Comparison of ENCODE assay signal across 12 cellular contexts in genomic region chr10:29733323-29733722, GRCh38.
DNase-seq lines count a peak whose midpoint lies in the region; ATAC-seq and TF ChIP-seq lines count a peak whose summit lies in the region.
"Had no signal": no experiment of that assay in that cellular context is flagged by ENCODE, and none has a peak within 500 bp of the region (broad histone marks: within the 10 kb centered on the region; RNA-seq: fewer than 3 reads in every experiment).

No MANE protein-coding gene starts in this region.

- H3K27ac Mint-ChIP-seq in CD8-positive, alpha-beta memory T cell = no peak overlapping the region
- H3K27ac Mint-ChIP-seq in T-helper 17 cell = peak overlapping the region; percentile 27
- no peak overlapping the region for H3K27ac Mint-ChIP-seq in activated T-cell treated with anti-CD3 and anti-CD28 coated beads, Interleukin-2, amount 50 U/mL, for 72 hours
- H3K27ac Mint-ChIP-seq: activated CD4-positive, alpha-beta memory T cell treated with anti-CD3 and anti-CD28 coated beads, Interleukin-2, amount 10 ng/mL, durations not matched to agents 7 days and 5 days had no signal

- H3K36me3 Mint-ChIP-seq in CD8-positive, alpha-beta memory T cell = peaks cover 0 to 5% (median 5%) of the 10 kb centered on the region in 3 donors
- peaks cover 3% of the 10 kb centered on the region for H3K36me3 Mint-ChIP-seq in T-helper 17 cell (ENCODE audit: low read depth)
- H3K36me3 Mint-ChIP-seq in activated T-cell treated with anti-CD3 and anti-CD28 coated beads, Interleukin-2, amount 50 U/mL, for 72 hours (ENCODE audit: insufficient read depth in 2 of 2) = peaks cover 2 to 3% of the 10 kb centered on the region in 2 donors

- H3K4me3 ChIP-seq in CD8-positive, alpha-beta memory T cell (ENCODE audit: low read length) = no peak overlapping the region
- peak overlapping the region; percentile 71 for H3K4me3 ChIP-seq in lower lobe of right lung
- H3K4me3 ChIP-seq in gastrocnemius medialis = peak overlapping the region in 3 of 4 donors; percentile 79 to 97 (median 84)

- no peaks in the 10 kb centered on the region for H3K9me3 ChIP-seq in CD8-positive, alpha-beta memory T cell (ENCODE audit: low read length)
- H3K9me3 ChIP-seq in T-helper 17 cell (ENCODE audit: control insufficient read depth, low read length, poor library complexity, severe bottlenecking) (no peaks in the 10 kb centered on the region), lower lobe of right lung (no peaks in the 10 kb centered on the region), gastrocnemius medialis (no peaks in the 10 kb centered on the region)
- H3K9me3 ChIP-seq: heart right ventricle, ovary had no signal

- no peak for TF ChIP-seq POLR2A in gastrocnemius medialis (IDR thresholded peaks at IDR 0.05)

- TF ChIP-seq CTCF in lower lobe of right lung (IDR thresholded peaks at IDR 0.05) (no peak), gastrocnemius medialis (IDR thresholded peaks at IDR 0.05 in 4 of 5, conservative IDR thresholded peaks at IDR 0.05 in 1 of 5) (no peak)

- no peaks in the 10 kb centered on the region for H3K27me3 ChIP-seq in CD8-positive, alpha-beta memory T cell (ENCODE audit: insufficient read depth, low read length, poor library complexity, severe bottlenecking)
- H3K27me3 ChIP-seq in lower lobe of right lung (ENCODE audit: low read depth) = no peaks in the 10 kb centered on the region
- H3K27me3 ChIP-seq in gastrocnemius medialis = no peaks in the 10 kb centered on the region
- H3K27me3 ChIP-seq: heart right ventricle, ovary had no signal

- no peak overlapping the region for H3K27ac ChIP-seq in CD8-positive, alpha-beta memory T cell (ENCODE audit: low read depth, low read length)
- no peak overlapping the region for H3K27ac ChIP-seq in lower lobe of right lung
- peak overlapping the region; percentile 96 to 99 (median 97) for H3K27ac ChIP-seq in gastrocnemius medialis

- H3K9me3 Mint-ChIP-seq in CD8-positive, alpha-beta memory T cell = no peaks in the 10 kb centered on the region
- peaks cover 0 to 2% of the 10 kb centered on the region in 2 donors for H3K9me3 Mint-ChIP-seq in activated T-cell treated with anti-CD3 and anti-CD28 coated beads, Interleukin-2, amount 50 U/mL, for 72 hours
- H3K9me3 Mint-ChIP-seq: activated CD4-positive, alpha-beta memory T cell treated with anti-CD3 and anti-CD28 coated beads, Interleukin-2, amount 10 ng/mL, durations not matched to agents 7 days and 5 days had no signal

- peaks cover 23% of the 10 kb centered on the region for H3K4me1 ChIP-seq in CD8-positive, alpha-beta memory T cell (ENCODE audit: insufficient read depth, low read length)
- H3K4me1 ChIP-seq in lower lobe of right lung (peaks cover 42% of the 10 kb centered on the region), gastrocnemius medialis (peaks cover 49 to 59% of the 10 kb centered on the region in 2 donors)

- ATAC-seq in T-helper 17 cell (no peak), lower lobe of right lung (no peak), gastrocnemius medialis (no peak), Right ventricle myocardium superior (ENCODE audit: poor library complexity) (no peak)
- ATAC-seq in activated T-cell treated with anti-CD3 and anti-CD28 coated beads, Interleukin-2, amount 50 U/mL, for 72 hours (replicated peaks in 1 of 2) = no peak
- ATAC-seq: heart right ventricle had no signal

- in situ Hi-C loops in gastrocnemius medialis (cut with MboI; ENCODE audit: low sequenced_read_pairs in 4 of 4) = loop anchor here in 2 of 4 donors (5.0 to 10.0 kb wide), 3 partner anchors 101 to 131 kb away; partner anchors contain the start of gene SVIL (in 1 of the 2)

- POLR2A ChIA-PET in CD8-positive, alpha-beta memory T cell (lab: Charles Lee) = no interaction called here

- H3K27me3 Mint-ChIP-seq in CD8-positive, alpha-beta memory T cell = peaks cover 1 to 4% of the 10 kb centered on the region in 2 donors
- H3K27me3 Mint-ChIP-seq in T-helper 17 cell = no peaks in the 10 kb centered on the region
- H3K27me3 Mint-ChIP-seq in activated T-cell treated with anti-CD3 and anti-CD28 coated beads, Interleukin-2, amount 50 U/mL, for 72 hours (ENCODE audit: low read depth) = peaks cover 10% of the 10 kb centered on the region

- intact Hi-C loops in lower lobe of right lung (cut with DNase I) (no loop called here), gastrocnemius medialis (cut with DNase I; ENCODE audit: low total_unique reads) (loop anchor here (5.0 to 10.0 kb wide), 2 partner anchors 136 to 209 kb away; no protein-coding TSS in a partner anchor), Right ventricle myocardium superior (cut with DNase I) (loop anchor here (10.0 kb wide), 1 partner anchor 199 kb away; no protein-coding TSS in a partner anchor)

- H3K4me3 Mint-ChIP-seq in CD8-positive, alpha-beta memory T cell = peak overlapping the region in 6 of 7 donors; percentile 36 to 89 (median 76)
- peak overlapping the region; percentile 45 for H3K4me3 Mint-ChIP-seq in T-helper 17 cell
- H3K4me3 Mint-ChIP-seq in activated T-cell treated with anti-CD3 and anti-CD28 coated beads, Interleukin-2, amount 50 U/mL, for 72 hours = no peak overlapping the region
- H3K4me3 Mint-ChIP-seq: activated CD4-positive, alpha-beta memory T cell treated with anti-CD3 and anti-CD28 coated beads, Interleukin-2, amount 10 ng/mL, durations not matched to agents 7 days and 5 days had no signal

- H3K4me1 Mint-ChIP-seq in CD8-positive, alpha-beta memory T cell = peaks cover 34 to 46% (median 38%) of the 10 kb centered on the region in 3 donors
- peaks cover 30% of the 10 kb centered on the region for H3K4me1 Mint-ChIP-seq in T-helper 17 cell
- peaks cover 40% of the 10 kb centered on the region for H3K4me1 Mint-ChIP-seq in activated T-cell treated with anti-CD3 and anti-CD28 coated beads, Interleukin-2, amount 50 U/mL, for 72 hours (ENCODE audit: low read depth)

- CTCF ChIA-PET in CD8-positive, alpha-beta memory T cell (lab: Charles Lee) = no interaction called here

- no peak for DNase-seq in CD8-positive, alpha-beta memory T cell
- DNase-seq in T-helper 17 cell (no peak), lower lobe of right lung (no peak), gastrocnemius medialis (no peak), Right ventricle myocardium superior (no peak)
- no peak for DNase-seq in stimulated activated CD8-positive, alpha-beta memory T cell treated with anti-CD3 and anti-CD28 coated beads, Interleukin-4, amount 100 ng/mL, for 48 hours
- DNase-seq in activated T-cell treated with anti-CD3 and anti-CD28 coated beads, Interleukin-2, amount 50 U/mL, for 72 hours = no peak
- DNase-seq: activated CD4-positive, alpha-beta memory T cell treated with anti-CD3 and anti-CD28 coated beads, Interleukin-2, amount 10 ng/mL, durations not matched to agents 7 days and 5 days; heart right ventricle; NCI-H1436; ovary; T1000 had no signal

- no peaks in the 10 kb centered on the region for H3K36me3 ChIP-seq in CD8-positive, alpha-beta memory T cell (ENCODE audit: insufficient read depth, low read length)
- no peaks in the 10 kb centered on the region for H3K36me3 ChIP-seq in lower lobe of right lung
- H3K36me3 ChIP-seq in gastrocnemius medialis = no peaks in the 10 kb centered on the region
- H3K36me3 ChIP-seq: heart right ventricle, ovary had no signal

Comparison
In these comparisons a context has a peak if more than half of its experiments do, and no peak if none do; other contexts are left out.
1. H3K27ac ChIP-seq: peak in gastrocnemius medialis (4 of 4); none in CD8-positive, alpha-beta memory T cell (single experiment) and lower lobe of right lung (single experiment).
2. H3K4me3 Mint-ChIP-seq: peak in CD8-positive, alpha-beta memory T cell (6 of 7) and T-helper 17 cell (single experiment); none in activated T-cell treated with anti-CD3 and anti-CD28 coated beads, Interleukin-2, amount 50 U/mL, for 72 hours (0 of 2).